In the genomic region with DNA sequence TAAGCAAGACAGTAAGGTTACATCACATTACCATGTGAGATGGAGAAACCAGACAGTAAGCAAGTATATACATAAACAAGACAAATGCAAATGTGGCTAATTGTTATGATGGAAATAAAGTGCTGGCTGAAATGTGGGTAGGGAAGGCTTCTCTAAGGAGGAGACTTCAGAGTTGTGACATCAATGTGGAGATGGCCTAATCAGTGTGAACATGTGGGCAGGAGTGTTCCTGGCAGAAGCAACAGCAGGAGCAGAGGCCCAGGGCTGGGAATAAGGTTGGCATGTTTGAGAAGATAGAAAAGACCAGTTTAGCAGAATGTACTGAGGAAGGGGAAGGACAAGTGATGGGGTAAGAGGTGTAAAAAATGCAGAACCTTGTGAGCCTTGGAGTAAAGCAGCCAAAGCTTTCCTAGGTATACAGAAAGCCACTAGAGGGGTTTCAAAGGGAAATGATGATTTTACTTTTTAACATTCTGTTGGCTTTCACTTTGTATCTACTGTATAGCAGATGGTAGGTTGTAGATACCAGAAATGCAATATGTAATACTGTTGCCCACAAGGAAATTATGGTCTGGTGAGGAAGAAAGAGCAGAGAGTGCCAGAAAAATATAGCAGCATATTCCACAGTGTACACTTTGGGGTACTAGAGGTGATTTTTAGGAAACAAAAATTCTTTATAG, we compare ENCODE assay signal across 15 cellular contexts.
DNase-seq lines count a peak whose midpoint lies in the region; ATAC-seq and TF ChIP-seq lines count a peak whose summit lies in the region.
"Had no signal": no experiment of that assay in that cellular context is flagged by ENCODE, and none has a peak within 500 bp of the region (broad histone marks: within the 10 kb centered on the region; RNA-seq: fewer than 3 reads in every experiment).

No MANE protein-coding gene starts in this region.

- intact Hi-C loops in Right ventricle myocardium superior (cut with DNase I): no loop called here
- intact Hi-C loops in Right ventricle myocardium inferior (cut with DNase I): no loop called here

- TF ChIP-seq CTCF in fibroblast of pulmonary artery (IDR thresholded peaks at IDR 0.05; ENCODE audit: low read length, missing control alignments): no peak

- ATAC-seq in Right ventricle myocardium superior (ENCODE audit: poor library complexity): peak; percentile 63
- ATAC-seq in Right ventricle myocardium inferior: no peak
- ATAC-seq in stimulated activated naive CD8-positive, alpha-beta T cell treated with anti-CD3 and anti-CD28 coated beads, Interleukin-15, Interleukin-2, amounts not matched to agents 100 U/mL and 50 U/mL, for 24 hours: peak; percentile 23
- ATAC-seq in GM21360 (IDR thresholded peaks at IDR 0.05; ENCODE audit: unreplicated experiment): no peak

- no peak overlapping the region for H3K4me3 ChIP-seq in fibroblast of pulmonary artery (replicated peaks; ENCODE audit: low read depth, low read length)
- H3K4me3 ChIP-seq: PC-9 had no signal

- DNase-seq in Right ventricle myocardium superior: no peak
- DNase-seq in Right ventricle myocardium inferior (ENCODE audit: missing footprints): no peak
- peak; percentile 68 for DNase-seq in OCI-M1 (lab: John Stamatoyannopoulos, UW)
- peak; percentile 54 for DNase-seq in fibroblast of pulmonary artery (ENCODE audit: low read depth)
- no peak for DNase-seq in stimulated activated naive CD8-positive, alpha-beta T cell treated with anti-CD3 and anti-CD28 coated beads, Interleukin-15, Interleukin-2, amounts not matched to agents 100 U/mL and 50 U/mL, for 24 hours
- no peak for DNase-seq in inferior parietal cortex (ENCODE audit: extremely low spot score)
- no peak for DNase-seq in glomerular visceral epithelial cell (ENCODE audit: extremely low spot score)
- DNase-seq: activated CD4-positive, alpha-beta memory T cell treated with anti-CD3 and anti-CD28 coated beads, Interleukin-2, amount 10 ng/mL, durations not matched to agents 7 days and 5 days; amniotic stem cell; H7; immature natural killer cell; NCI-H510A treated with DMSO at 0.1 percent for 48 hours; PC-9; substantia nigra had no signal

Comparison
In these comparisons a context has a peak if more than half of its experiments do, and no peak if none do; other contexts are left out.
1. ATAC-seq: peak in Right ventricle myocardium superior (single experiment) and stimulated activated naive CD8-positive, alpha-beta T cell treated with anti-CD3 and anti-CD28 coated beads, Interleukin-15, Interleukin-2, amounts not matched to agents 100 U/mL and 50 U/mL, for 24 hours (single experiment); none in Right ventricle myocardium inferior (single experiment) and GM21360 (single experiment).
2. DNase-seq: peak in OCI-M1 (single experiment) and fibroblast of pulmonary artery (single experiment); none in Right ventricle myocardium superior (single experiment), Right ventricle myocardium inferior (single experiment), stimulated activated naive CD8-positive, alpha-beta T cell treated with anti-CD3 and anti-CD28 coated beads, Interleukin-15, Interleukin-2, amounts not matched to agents 100 U/mL and 50 U/mL, for 24 hours (single experiment), inferior parietal cortex (single experiment) and glomerular visceral epithelial cell (single experiment).